In genomic region chr6:107460074-107460631, GRCh38 we compare ENCODE assay signal across 8 cellular contexts.
DNase-seq lines count a peak whose midpoint lies in the region; ATAC-seq and TF ChIP-seq lines count a peak whose summit lies in the region.

No MANE protein-coding gene starts in this region.

- DNase-seq in GDM1 (lab: John Stamatoyannopoulos, UW) (peak; percentile 53), NT2/D1 (ENCODE audit: low read depth, low spot score) (no peak), choroid plexus epithelial cell (ENCODE audit: low read depth) (no peak), T1000 (lab: John Stamatoyannopoulos, UW) (no peak), NCI-H510A treated with DMSO at 0.1 percent for 48 hours (lab: John Stamatoyannopoulos, UW) (no peak)

- H3K4me3 ChIP-seq in NT2/D1 (ENCODE audit: insufficient read length, low read depth) (peak overlapping the region; percentile 95), choroid plexus epithelial cell (ENCODE audit: low read depth, low read length) (peak overlapping the region; percentile 76), mucosa of stomach (ENCODE audit: low read length) (peak overlapping the region; percentile 65)

- H3K9me3 ChIP-seq in NT2/D1 (ENCODE audit: insufficient read depth, low read length) = no peaks in the 10 kb centered on the region
- H3K9me3 ChIP-seq in mucosa of stomach (ENCODE audit: control insufficient read depth, low read length) = no peaks in the 10 kb centered on the region

- H3K9ac ChIP-seq in NT2/D1 (ENCODE audit: insufficient read length, low read depth) (peak overlapping the region; percentile 88), mucosa of stomach (ENCODE audit: low read length) (peak overlapping the region; percentile 86)

- H3K27me3 ChIP-seq in NT2/D1 (ENCODE audit: insufficient read depth, insufficient read length) (no peaks in the 10 kb centered on the region), mucosa of stomach (ENCODE audit: control insufficient read depth, insufficient read depth, low read length) (no peaks in the 10 kb centered on the region)

- H3K4me1 ChIP-seq in NT2/D1 (ENCODE audit: insufficient read depth, insufficient read length) (no peaks in the 10 kb centered on the region), mucosa of stomach (ENCODE audit: control insufficient read depth, insufficient read depth, low read length) (no peaks in the 10 kb centered on the region)

- no peak for TF ChIP-seq CTCF in choroid plexus epithelial cell (conservative IDR thresholded peaks at IDR 0.05; ENCODE audit: low read depth, low read length)

- no peak for ATAC-seq in HG03571 (IDR thresholded peaks at IDR 0.05; ENCODE audit: unreplicated experiment)
- no peak for ATAC-seq in HG02884 (IDR thresholded peaks at IDR 0.05; ENCODE audit: unreplicated experiment)

- no peaks in the 10 kb centered on the region for H3K36me3 ChIP-seq in NT2/D1 (ENCODE audit: insufficient read depth, insufficient read length, low read length)
- H3K36me3 ChIP-seq in mucosa of stomach (ENCODE audit: control insufficient read depth, insufficient read depth, low read length) = no peaks in the 10 kb centered on the region
